In the genomic region with DNA sequence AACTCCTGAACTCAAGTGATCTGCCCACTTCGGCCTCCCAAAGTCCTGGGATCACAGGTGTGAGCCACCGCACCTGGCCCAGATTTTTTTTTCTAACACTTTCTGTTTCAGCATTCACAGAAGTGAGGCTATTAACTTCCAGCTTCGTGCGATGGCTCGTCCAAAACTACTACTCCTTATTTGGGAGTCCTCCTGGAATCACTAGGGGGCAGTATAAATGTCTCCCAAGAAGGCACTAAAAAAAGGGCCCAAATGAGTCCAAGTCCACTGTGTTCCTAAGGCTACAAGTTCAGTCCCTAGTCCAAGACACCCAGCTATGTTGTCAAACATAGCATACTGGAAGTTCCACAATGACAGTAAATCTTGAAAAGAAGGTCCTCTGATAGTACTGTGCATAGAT, we compare ENCODE assay signal across 9 cellular contexts.
DNase-seq lines count a peak whose midpoint lies in the region; FAIRE-seq and TF ChIP-seq lines count a peak whose summit lies in the region.
"Had no signal": no experiment of that assay in that cellular context is flagged by ENCODE, and none has a peak within 500 bp of the region (broad histone marks: within the 10 kb centered on the region; RNA-seq: fewer than 3 reads in every experiment).

No MANE protein-coding gene starts in this region.

- no peak overlapping the region for H3K9ac ChIP-seq in mammary epithelial cell (ENCODE audit: insufficient read depth, low read length)

- H3K79me2 ChIP-seq in mammary epithelial cell (ENCODE audit: insufficient read depth, low read length), result no peaks in the 10 kb centered on the region

- CTCF ChIA-PET in mammary epithelial cell (lab: Charles Lee; ENCODE audit: low non-redundant PET), result interaction anchor here (1.1 kb wide), 1 partner anchor 15 kb away, joined by 6 read pairs; no protein-coding TSS in a partner anchor

- 0 out of 2 replicates have a peak, but pooled peaks have one; percentile 11 for TF ChIP-seq RAD21 in Ishikawa (IDR thresholded peaks at IDR 0.05; ENCODE audit: low read depth)

- 100% methylated on average over 2 of the region's 5 CpGs for WGBS in mammary epithelial cell (ENCODE audit: low coverage, missing lambda C conversion rate)

- peak overlapping the region; percentile 75 for H2AFZ ChIP-seq in mammary epithelial cell (ENCODE audit: low read depth, low read length)

- peak; percentile 42 for TF ChIP-seq CTCF in GM06990 (IDR thresholded peaks at IDR 0.05; ENCODE audit: insufficient read depth, low read length, poor library complexity, severe bottlenecking)
- TF ChIP-seq CTCF in mammary epithelial cell (conservative IDR thresholded peaks at IDR 0.05 in 1 of 2, IDR thresholded peaks at IDR 0.05 in 1 of 2; ENCODE audit: extremely low read depth in 1 of 2, insufficient read depth in 1 of 2, low read depth in 1 of 2, low read length in 2 of 2), result peak in 1 of 2 donors; percentile 22
- peak; percentile 28 for TF ChIP-seq CTCF in neural crest cell (conservative IDR thresholded peaks at IDR 0.05)

- dilution Hi-C loops in mammary epithelial cell (cut with HindIII; ENCODE audit: low sequenced_read_pairs), result no loop called here

- DNase-seq in GM06990 (ENCODE audit: extremely low read depth, insufficient read length), result no peak
- no peak for DNase-seq in mammary epithelial cell
- DNase-seq in neural crest cell (ENCODE audit: low read depth, low spot score), result no peak
- no peak for DNase-seq in NCI-H2107 treated with DMSO at 0.1 percent for 48 hours (lab: John Stamatoyannopoulos, UW; ENCODE audit: unreplicated experiment)
- DNase-seq in cerebellum (ENCODE audit: low spot score), result no peak
- DNase-seq in H54 (ENCODE audit: insufficient read length, low spot score), result no peak
- DNase-seq: activated naive CD8-positive, alpha-beta T cell treated with anti-CD3 and anti-CD28 coated beads for 36 hours; NCI-H146 had no signal

- H3K9me3 ChIP-seq in mammary epithelial cell (replicated peaks; ENCODE audit: insufficient read depth, low read length), result no peaks in the 10 kb centered on the region

- H3K27me3 Mint-ChIP-seq in neural crest cell (ENCODE audit: low read depth), result no peaks in the 10 kb centered on the region
- H3K27me3 Mint-ChIP-seq: activated naive CD8-positive, alpha-beta T cell treated with anti-CD3 and anti-CD28 coated beads for 36 hours had no signal

- in situ Hi-C loops in mammary epithelial cell (cut with MboI; ENCODE audit: low sequenced_read_pairs in 2 of 2), result no loop called here

- no TSS peak for BruUV-seq in mammary epithelial cell (replicated peaks; lab: Mats Ljungman, UMichigan)

- H3K27ac ChIP-seq in mammary epithelial cell (ENCODE audit: insufficient read depth, low read depth, low read length), result no peak overlapping the region

- FAIRE-seq in H54 (lab: Jason Lieb, UNC), result no peak

- no peak overlapping the region for H3K4me3 Mint-ChIP-seq in neural crest cell
- H3K4me3 Mint-ChIP-seq: activated naive CD8-positive, alpha-beta T cell treated with anti-CD3 and anti-CD28 coated beads for 36 hours had no signal

- H3K27me3 ChIP-seq in GM06990 (replicated peaks; ENCODE audit: control insufficient read depth, insufficient read depth, low read length) (no peaks in the 10 kb centered on the region), mammary epithelial cell (ENCODE audit: insufficient read depth, low read length) (no peaks in the 10 kb centered on the region)

- no peak for TF ChIP-seq POLR2A in H54 (IDR thresholded peaks at IDR 0.05; ENCODE audit: low read depth, low read length)

- peaks cover 37% of the 10 kb centered on the region for H3K4me1 ChIP-seq in mammary epithelial cell (ENCODE audit: insufficient read depth, low read length)

- no peaks in the 10 kb centered on the region for H3K36me3 Mint-ChIP-seq in neural crest cell (ENCODE audit: low read depth)
- H3K36me3 Mint-ChIP-seq: activated naive CD8-positive, alpha-beta T cell treated with anti-CD3 and anti-CD28 coated beads for 36 hours had no signal

- peaks cover 7% of the 10 kb centered on the region for H3K4me1 Mint-ChIP-seq in neural crest cell
- H3K4me1 Mint-ChIP-seq: activated naive CD8-positive, alpha-beta T cell treated with anti-CD3 and anti-CD28 coated beads for 36 hours had no signal

- TF ChIP-seq EP300 in Ishikawa (IDR thresholded peaks at IDR 0.05; ENCODE audit: borderline replicate concordance), result no peak

- H3K4me3 ChIP-seq in GM06990 (replicated peaks; ENCODE audit: low read depth, low read length) (no peak overlapping the region), mammary epithelial cell (replicated peaks in 1 of 3; ENCODE audit: insufficient read depth in 1 of 3, low read depth in 2 of 3, low read length in 3 of 3) (no peak overlapping the region)

- H3K9me3 Mint-ChIP-seq in neural crest cell, result no peaks in the 10 kb centered on the region
- H3K9me3 Mint-ChIP-seq: activated naive CD8-positive, alpha-beta T cell treated with anti-CD3 and anti-CD28 coated beads for 36 hours had no signal

- H4K20me1 ChIP-seq in mammary epithelial cell (ENCODE audit: insufficient read depth, low read length), result no peaks in the 10 kb centered on the region

- intact Hi-C loops in mammary epithelial cell (cut with micrococcal nuclease), result no loop called here

- H3K27ac Mint-ChIP-seq in neural crest cell (ENCODE audit: unreplicated experiment), result no peak overlapping the region
- H3K27ac Mint-ChIP-seq: activated naive CD8-positive, alpha-beta T cell treated with anti-CD3 and anti-CD28 coated beads for 36 hours had no signal

- H3K4me2 ChIP-seq in mammary epithelial cell (ENCODE audit: insufficient read depth, low read depth, low read length), result no peak overlapping the region

- H3K36me3 ChIP-seq in GM06990 (ENCODE audit: control insufficient read depth, insufficient read depth, low read length), result no peaks in the 10 kb centered on the region
- no peaks in the 10 kb centered on the region for H3K36me3 ChIP-seq in mammary epithelial cell (ENCODE audit: insufficient read depth, low read length)

TF ChIP-seq in Ishikawa, 13 proteins besides CTCF, POLR2A, EP300 and RAD21:
- TF ChIP-seq TAF1 (IDR thresholded peaks at IDR 0.05; ENCODE audit: low read depth) (no peak), TCF12 (IDR thresholded peaks at IDR 0.05; ENCODE audit: low read depth) (no peak), ZBTB7A (IDR thresholded peaks at IDR 0.05; ENCODE audit: low read depth) (no peak), CEBPB (IDR thresholded peaks at IDR 0.05) (no peak), YY1 (IDR thresholded peaks at IDR 0.05; ENCODE audit: low read depth) (no peak), FOXM1 (IDR thresholded peaks at IDR 0.05; ENCODE audit: borderline replicate concordance, low read depth) (no peak), TEAD4 (IDR thresholded peaks at IDR 0.05) (no peak), CREB1 (IDR thresholded peaks at IDR 0.05; ENCODE audit: low read depth) (no peak), NFIC (IDR thresholded peaks at IDR 0.05) (no peak), EGR1 (IDR thresholded peaks at IDR 0.05) (no peak)
- TF ChIP-seq, protein P1, sequence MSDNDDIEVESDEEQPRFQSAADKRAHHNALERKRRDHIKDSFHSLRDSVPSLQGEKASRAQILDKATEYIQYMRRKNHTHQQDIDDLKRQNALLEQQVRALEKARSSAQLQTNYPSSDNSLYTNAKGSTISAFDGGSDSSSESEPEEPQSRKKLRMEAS (IDR thresholded peaks at IDR 0.05), result no peak
- TF ChIP-seq, protein P2, sequence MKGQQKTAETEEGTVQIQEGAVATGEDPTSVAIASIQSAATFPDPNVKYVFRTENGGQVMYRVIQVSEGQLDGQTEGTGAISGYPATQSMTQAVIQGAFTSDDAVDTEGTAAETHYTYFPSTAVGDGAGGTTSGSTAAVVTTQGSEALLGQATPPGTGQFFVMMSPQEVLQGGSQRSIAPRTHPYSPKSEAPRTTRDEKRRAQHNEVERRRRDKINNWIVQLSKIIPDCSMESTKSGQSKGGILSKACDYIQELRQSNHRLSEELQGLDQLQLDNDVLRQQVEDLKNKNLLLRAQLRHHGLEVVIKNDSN (IDR thresholded peaks at IDR 0.05), result no peak
- TF ChIP-seq, protein P3, sequence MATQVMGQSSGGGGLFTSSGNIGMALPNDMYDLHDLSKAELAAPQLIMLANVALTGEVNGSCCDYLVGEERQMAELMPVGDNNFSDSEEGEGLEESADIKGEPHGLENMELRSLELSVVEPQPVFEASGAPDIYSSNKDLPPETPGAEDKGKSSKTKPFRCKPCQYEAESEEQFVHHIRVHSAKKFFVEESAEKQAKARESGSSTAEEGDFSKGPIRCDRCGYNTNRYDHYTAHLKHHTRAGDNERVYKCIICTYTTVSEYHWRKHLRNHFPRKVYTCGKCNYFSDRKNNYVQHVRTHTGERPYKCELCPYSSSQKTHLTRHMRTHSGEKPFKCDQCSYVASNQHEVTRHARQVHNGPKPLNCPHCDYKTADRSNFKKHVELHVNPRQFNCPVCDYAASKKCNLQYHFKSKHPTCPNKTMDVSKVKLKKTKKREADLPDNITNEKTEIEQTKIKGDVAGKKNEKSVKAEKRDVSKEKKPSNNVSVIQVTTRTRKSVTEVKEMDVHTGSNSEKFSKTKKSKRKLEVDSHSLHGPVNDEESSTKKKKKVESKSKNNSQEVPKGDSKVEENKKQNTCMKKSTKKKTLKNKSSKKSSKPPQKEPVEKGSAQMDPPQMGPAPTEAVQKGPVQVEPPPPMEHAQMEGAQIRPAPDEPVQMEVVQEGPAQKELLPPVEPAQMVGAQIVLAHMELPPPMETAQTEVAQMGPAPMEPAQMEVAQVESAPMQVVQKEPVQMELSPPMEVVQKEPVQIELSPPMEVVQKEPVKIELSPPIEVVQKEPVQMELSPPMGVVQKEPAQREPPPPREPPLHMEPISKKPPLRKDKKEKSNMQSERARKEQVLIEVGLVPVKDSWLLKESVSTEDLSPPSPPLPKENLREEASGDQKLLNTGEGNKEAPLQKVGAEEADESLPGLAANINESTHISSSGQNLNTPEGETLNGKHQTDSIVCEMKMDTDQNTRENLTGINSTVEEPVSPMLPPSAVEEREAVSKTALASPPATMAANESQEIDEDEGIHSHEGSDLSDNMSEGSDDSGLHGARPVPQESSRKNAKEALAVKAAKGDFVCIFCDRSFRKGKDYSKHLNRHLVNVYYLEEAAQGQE (IDR thresholded peaks at IDR 0.05; ENCODE audit: low read depth), result no peak
